14 cellular contexts compared by ENCODE assay signal in genomic region chr9:37925786-37926736, GRCh38. TPM values are rescaled to one million over a fixed set of nuclear protein-coding genes. Genes with fewer than 3 reads are reported as not detected.
DNase-seq lines count a peak whose midpoint lies in the region; ATAC-seq, FAIRE-seq and TF ChIP-seq lines count a peak whose summit lies in the region.
"Had no signal": no experiment of that assay in that cellular context is flagged by ENCODE, and none has a peak within 500 bp of the region (broad histone marks: within the 10 kb centered on the region; RNA-seq: fewer than 3 reads in every experiment).

No MANE protein-coding gene starts in this region.

- no peaks in the 10 kb centered on the region for H3K36me3 Mint-ChIP-seq in activated CD8-positive, alpha-beta T cell treated with anti-CD3 and anti-CD28 coated beads for 36 hours (ENCODE audit: low read depth)
- H3K36me3 Mint-ChIP-seq in activated CD8-positive, alpha-beta T cell treated with anti-CD3 and anti-CD28 coated beads, Interleukin-2, amount 10 ng/mL, durations not matched to agents 7 days and 5 days (ENCODE audit: low read depth) = no peaks in the 10 kb centered on the region

- no peak for TF ChIP-seq CTCF in activated CD8-positive, alpha-beta T cell treated with anti-CD3 and anti-CD28 coated beads for 36 hours (IDR thresholded peaks at IDR 0.05)
- TF ChIP-seq CTCF in RWPE1 (conservative IDR thresholded peaks at IDR 0.05; ENCODE audit: low read depth) (no peak), fibroblast of villous mesenchyme (IDR thresholded peaks at IDR 0.05; ENCODE audit: insufficient read depth, low read depth, low read length) (no peak), upper lobe of right lung (IDR thresholded peaks at IDR 0.05) (no peak)

- ATAC-seq in activated CD8-positive, alpha-beta T cell treated with anti-CD3 and anti-CD28 coated beads for 36 hours = peak; percentile 47
- ATAC-seq in activated CD8-positive, alpha-beta T cell treated with anti-CD3 and anti-CD28 coated beads, Interleukin-2, amount 10 ng/mL, durations not matched to agents 7 days and 5 days = no peak
- ATAC-seq in upper lobe of right lung (peak; percentile 55), HG02885 (IDR thresholded peaks at IDR 0.05; ENCODE audit: poor library complexity, unreplicated experiment) (no peak)

- H3K27ac ChIP-seq in RWPE1 = peak overlapping the region; percentile 19
- H3K27ac ChIP-seq in upper lobe of right lung = no peak overlapping the region

- H3K4me3 ChIP-seq in fibroblast of villous mesenchyme (ENCODE audit: low read depth, low read length) (no peak overlapping the region), upper lobe of right lung (no peak overlapping the region)

- H3K4me1 Mint-ChIP-seq in activated CD8-positive, alpha-beta T cell treated with anti-CD3 and anti-CD28 coated beads for 36 hours (ENCODE audit: low read depth) = peaks cover 2% of the 10 kb centered on the region
- peaks cover 4% of the 10 kb centered on the region for H3K4me1 Mint-ChIP-seq in activated CD8-positive, alpha-beta T cell treated with anti-CD3 and anti-CD28 coated beads, Interleukin-2, amount 10 ng/mL, durations not matched to agents 7 days and 5 days (ENCODE audit: low read depth)

- H3K36me3 ChIP-seq in upper lobe of right lung = peaks cover 4% of the 10 kb centered on the region

- CTCF ChIA-PET in activated CD8-positive, alpha-beta T cell treated with anti-CD3 and anti-CD28 coated beads for 36 hours (lab: Charles Lee) = interaction anchor here (1.4 to 1.7 kb wide), 3 partner anchors 11 to 162 kb away, joined by 4 to 5 read pairs (median 4); no protein-coding TSS in a partner anchor
- CTCF ChIA-PET in activated CD8-positive, alpha-beta T cell treated with anti-CD3 and anti-CD28 coated beads, Interleukin-2, amount 10 ng/mL, durations not matched to agents 7 days and 5 days (lab: Charles Lee) = interaction anchor here (1.1 to 1.3 kb wide), 2 partner anchors 12 kb away, joined by 4 read pairs; no protein-coding TSS in a partner anchor
- CTCF ChIA-PET in RWPE1 (lab: Yijun Ruan, JAX) = no interaction called here

- H3K4me3 Mint-ChIP-seq in activated CD8-positive, alpha-beta T cell treated with anti-CD3 and anti-CD28 coated beads for 36 hours = no peak overlapping the region
- no peak overlapping the region for H3K4me3 Mint-ChIP-seq in activated CD8-positive, alpha-beta T cell treated with anti-CD3 and anti-CD28 coated beads, Interleukin-2, amount 10 ng/mL, durations not matched to agents 7 days and 5 days
- H3K4me3 Mint-ChIP-seq: T-helper 1 cell treated with Interleukin-12 subunit alpha and Interleukin-12 subunit beta and Interleukin-4 antibody, amounts not matched to agents 30 μg/mL and 1 μg/mL, for 36 hours; type B pancreatic cell had no signal

- no peaks in the 10 kb centered on the region for H3K27me3 ChIP-seq in upper lobe of right lung

- POLR2A ChIA-PET in activated CD8-positive, alpha-beta T cell treated with anti-CD3 and anti-CD28 coated beads for 36 hours (lab: Charles Lee) = no interaction called here
- POLR2A ChIA-PET in activated CD8-positive, alpha-beta T cell treated with anti-CD3 and anti-CD28 coated beads, Interleukin-2, amount 10 ng/mL, durations not matched to agents 7 days and 5 days (lab: Charles Lee) = no interaction called here
- POLR2A ChIA-PET in RWPE1 (lab: Yijun Ruan, JAX; ENCODE audit: low non-redundant PET) = no interaction called here

- H3K27ac Mint-ChIP-seq in activated CD8-positive, alpha-beta T cell treated with anti-CD3 and anti-CD28 coated beads for 36 hours = no peak overlapping the region
- no peak overlapping the region for H3K27ac Mint-ChIP-seq in activated CD8-positive, alpha-beta T cell treated with anti-CD3 and anti-CD28 coated beads, Interleukin-2, amount 10 ng/mL, durations not matched to agents 7 days and 5 days
- H3K27ac Mint-ChIP-seq: activated T-helper 2 cell treated with anti-CD3 and anti-CD28 coated beads, Interferon-gamma antibody, Interleukin-2, Interleukin-4, amounts not matched to agents 10 μg/mL and 5 μg/mL and 100 μg/mL, durations not matched to agents 14 hours and 24 hours and 36 hours; T-helper 1 cell treated with Interleukin-12 subunit alpha and Interleukin-12 subunit beta and Interleukin-4 antibody, amounts not matched to agents 30 μg/mL and 1 μg/mL, for 36 hours; type B pancreatic cell had no signal

- no peaks in the 10 kb centered on the region for H3K9me3 ChIP-seq in upper lobe of right lung

- H3K9me3 Mint-ChIP-seq in activated CD8-positive, alpha-beta T cell treated with anti-CD3 and anti-CD28 coated beads for 36 hours = no peaks in the 10 kb centered on the region
- no peaks in the 10 kb centered on the region for H3K9me3 Mint-ChIP-seq in activated CD8-positive, alpha-beta T cell treated with anti-CD3 and anti-CD28 coated beads, Interleukin-2, amount 10 ng/mL, durations not matched to agents 7 days and 5 days (ENCODE audit: insufficient read depth)
- H3K9me3 Mint-ChIP-seq: activated T-helper 2 cell treated with anti-CD3 and anti-CD28 coated beads, Interferon-gamma antibody, Interleukin-2, Interleukin-4, amounts not matched to agents 10 μg/mL and 5 μg/mL and 100 μg/mL, durations not matched to agents 14 hours and 24 hours and 36 hours; T-helper 1 cell treated with Interleukin-12 subunit alpha and Interleukin-12 subunit beta and Interleukin-4 antibody, amounts not matched to agents 30 μg/mL and 1 μg/mL, for 36 hours; type B pancreatic cell had no signal

- H3K4me1 ChIP-seq in upper lobe of right lung = peaks cover 26% of the 10 kb centered on the region

- intact Hi-C loops in activated CD8-positive, alpha-beta T cell treated with anti-CD3 and anti-CD28 coated beads for 36 hours (cut with micrococcal nuclease) = loop anchor here (10.0 kb wide), 1 partner anchor 359 kb away; no protein-coding TSS in a partner anchor
- intact Hi-C loops in upper lobe of right lung (cut with DNase I) = no loop called here

- peak; percentile 12 for DNase-seq in activated CD8-positive, alpha-beta T cell treated with anti-CD3 and anti-CD28 coated beads for 36 hours
- DNase-seq in activated CD8-positive, alpha-beta T cell treated with anti-CD3 and anti-CD28 coated beads, Interleukin-2, amount 10 ng/mL, durations not matched to agents 7 days and 5 days = no peak
- DNase-seq in RWPE1 (ENCODE audit: low spot score) = no peak
- DNase-seq in fibroblast of villous mesenchyme (ENCODE audit: low read depth) = peak; percentile 28
- peak; percentile 60 for DNase-seq in upper lobe of right lung
- DNase-seq in dedifferentiated amniotic fluid mesenchymal stem cell (ENCODE audit: extremely low spot score) = no peak
- no peak for DNase-seq in HTR-8/SVneo (ENCODE audit: insufficient read length, low spot score)
- DNase-seq: ACHN; hypothalamus; stimulated activated CD8-positive, alpha-beta memory T cell treated with anti-CD3 and anti-CD28 coated beads, Interleukin-4, amount 100 ng/mL, for 48 hours had no signal

- H3K27me3 Mint-ChIP-seq in activated CD8-positive, alpha-beta T cell treated with anti-CD3 and anti-CD28 coated beads for 36 hours = no peaks in the 10 kb centered on the region
- no peaks in the 10 kb centered on the region for H3K27me3 Mint-ChIP-seq in activated CD8-positive, alpha-beta T cell treated with anti-CD3 and anti-CD28 coated beads, Interleukin-2, amount 10 ng/mL, durations not matched to agents 7 days and 5 days (ENCODE audit: low read depth)
- H3K27me3 Mint-ChIP-seq: type B pancreatic cell had no signal

- no peak for FAIRE-seq in HTR-8/SVneo (lab: Jason Lieb, UNC)

RNA-seq across cellular contexts. Expression of gene SLC25A51, which starts 22.1 kb away (rescaled TPM):
- 10 to 100 TPM; 27.1 to 27.2 TPM for total RNA-seq in activated CD8-positive, alpha-beta T cell treated with anti-CD3 and anti-CD28 coated beads for 36 hours
- 10 to 100 TPM; 31.7 to 33.6 TPM for total RNA-seq in activated CD8-positive, alpha-beta T cell treated with anti-CD3 and anti-CD28 coated beads, Interleukin-2, amount 10 ng/mL, durations not matched to agents 7 days and 5 days
- total RNA-seq in fibroblast of villous mesenchyme (76.3 and 103 TPM in 2 replicates), upper lobe of right lung (24.5 TPM)

Comparison
In these comparisons a context has a peak if more than half of its experiments do, and no peak if none do; other contexts are left out.
1. ATAC-seq: peak in activated CD8-positive, alpha-beta T cell treated with anti-CD3 and anti-CD28 coated beads for 36 hours (single experiment) and upper lobe of right lung (single experiment); none in activated CD8-positive, alpha-beta T cell treated with anti-CD3 and anti-CD28 coated beads, Interleukin-2, amount 10 ng/mL, durations not matched to agents 7 days and 5 days (single experiment) and HG02885 (single experiment).
2. DNase-seq: peak in activated CD8-positive, alpha-beta T cell treated with anti-CD3 and anti-CD28 coated beads for 36 hours (single experiment), fibroblast of villous mesenchyme (single experiment) and upper lobe of right lung (single experiment); none in activated CD8-positive, alpha-beta T cell treated with anti-CD3 and anti-CD28 coated beads, Interleukin-2, amount 10 ng/mL, durations not matched to agents 7 days and 5 days (single experiment), RWPE1 (single experiment), dedifferentiated amniotic fluid mesenchymal stem cell (single experiment) and HTR-8/SVneo (single experiment).